In the genomic region with DNA sequence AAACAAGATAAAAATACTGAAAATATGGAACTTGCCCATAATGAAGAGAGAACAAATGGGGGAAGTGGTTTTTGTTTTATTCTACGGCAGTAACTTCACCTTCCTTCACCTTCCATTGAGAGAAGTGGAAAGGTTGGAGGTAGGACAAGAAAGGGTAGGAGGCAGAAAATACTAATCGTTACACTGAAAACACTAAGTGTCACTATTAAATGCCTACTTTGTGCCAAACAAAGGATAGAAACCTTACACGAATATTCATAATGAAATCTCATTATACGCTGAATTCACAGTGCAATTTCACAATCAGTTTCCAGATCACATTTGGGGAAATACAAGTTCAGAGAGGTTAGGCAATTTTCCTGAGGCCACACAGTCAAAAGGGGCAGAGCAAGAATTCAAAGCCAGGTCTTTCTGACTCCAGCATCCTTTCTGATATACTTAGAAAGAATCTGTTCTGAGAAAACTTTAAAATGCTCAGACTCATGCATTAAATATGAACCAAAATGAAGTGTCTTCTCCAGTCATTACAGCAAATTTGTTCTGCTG, we compare ENCODE assay signal across 24 cellular contexts. TPM values are rescaled to one million over a fixed set of nuclear protein-coding genes. Genes with fewer than 3 reads are reported as not detected.
DNase-seq lines count a peak whose midpoint lies in the region; ATAC-seq lines count a peak whose summit lies in the region.
"Had no signal": no experiment of that assay in that cellular context is flagged by ENCODE, and none has a peak within 500 bp of the region (broad histone marks: within the 10 kb centered on the region; RNA-seq: fewer than 3 reads in every experiment).

No MANE protein-coding gene starts in this region.

- peaks cover 69% of the 10 kb centered on the region for H3K4me1 Mint-ChIP-seq in activated naive CD4-positive, alpha-beta T cell treated with anti-CD3 and anti-CD28 coated beads, Interleukin-2, amount 50 U/mL, for 24 hours
- H3K4me1 Mint-ChIP-seq in activated CD8-positive, alpha-beta T cell treated with anti-CD3 and anti-CD28 coated beads, Interleukin-2, amount 10 ng/mL, durations not matched to agents 7 days and 5 days (ENCODE audit: low read depth), result peaks cover 57% of the 10 kb centered on the region
- peaks cover 53 to 60% of the 10 kb centered on the region in 2 donors for H3K4me1 Mint-ChIP-seq in natural killer cell treated with Interleukin-12 subunit alpha and Interleukin-12 subunit beta and Interleukin-15 and Interleukin-18, amount 100 ng/mL, for 72 hours (ENCODE audit: low read depth in 2 of 2)

- CTCF ChIA-PET in activated CD8-positive, alpha-beta T cell treated with anti-CD3 and anti-CD28 coated beads, Interleukin-2, amount 10 ng/mL, durations not matched to agents 7 days and 5 days (lab: Charles Lee), result interaction anchor here (1.0 kb wide), 1 partner anchor 182 kb away, joined by 3 read pairs; no protein-coding TSS in a partner anchor

- no peaks in the 10 kb centered on the region for H3K9me3 Mint-ChIP-seq in activated naive CD4-positive, alpha-beta T cell treated with anti-CD3 and anti-CD28 coated beads, Interleukin-2, amount 50 U/mL, for 24 hours
- no peaks in the 10 kb centered on the region for H3K9me3 Mint-ChIP-seq in activated CD8-positive, alpha-beta T cell treated with anti-CD3 and anti-CD28 coated beads, Interleukin-2, amount 10 ng/mL, durations not matched to agents 7 days and 5 days (ENCODE audit: insufficient read depth)
- H3K9me3 Mint-ChIP-seq in natural killer cell treated with Interleukin-12 subunit alpha and Interleukin-12 subunit beta and Interleukin-15 and Interleukin-18, amount 100 ng/mL, for 72 hours, result no peaks in the 10 kb centered on the region
- H3K9me3 Mint-ChIP-seq: endodermal cell; T-helper 2 cell treated with Interferon-gamma antibody and Interleukin-4, amounts not matched to agents 5 μg/mL and 100 μg/mL, for 36 hours had no signal

- no peak overlapping the region for H3K27ac Mint-ChIP-seq in activated naive CD4-positive, alpha-beta T cell treated with anti-CD3 and anti-CD28 coated beads, Interleukin-2, amount 50 U/mL, for 24 hours
- H3K27ac Mint-ChIP-seq in activated CD8-positive, alpha-beta T cell treated with anti-CD3 and anti-CD28 coated beads, Interleukin-2, amount 10 ng/mL, durations not matched to agents 7 days and 5 days, result no peak overlapping the region
- peak overlapping the region; percentile 90 to 91 for H3K27ac Mint-ChIP-seq in natural killer cell treated with Interleukin-12 subunit alpha and Interleukin-12 subunit beta and Interleukin-15 and Interleukin-18, amount 100 ng/mL, for 72 hours
- H3K27ac Mint-ChIP-seq: endodermal cell; T-helper 2 cell treated with Interferon-gamma antibody and Interleukin-4, amounts not matched to agents 5 μg/mL and 100 μg/mL, for 36 hours had no signal

- peak overlapping the region; percentile 73 for H3K4me3 Mint-ChIP-seq in activated naive CD4-positive, alpha-beta T cell treated with anti-CD3 and anti-CD28 coated beads, Interleukin-2, amount 50 U/mL, for 24 hours
- peak overlapping the region; percentile 9 for H3K4me3 Mint-ChIP-seq in activated CD8-positive, alpha-beta T cell treated with anti-CD3 and anti-CD28 coated beads, Interleukin-2, amount 10 ng/mL, durations not matched to agents 7 days and 5 days
- peak overlapping the region; percentile 90 for H3K4me3 Mint-ChIP-seq in natural killer cell treated with Interleukin-12 subunit alpha and Interleukin-12 subunit beta and Interleukin-15 and Interleukin-18, amount 100 ng/mL, for 72 hours
- H3K4me3 Mint-ChIP-seq: endodermal cell; naive B cell; T-helper 2 cell treated with Interferon-gamma antibody and Interleukin-4, amounts not matched to agents 5 μg/mL and 100 μg/mL, for 36 hours had no signal

- POLR2A ChIA-PET in activated CD8-positive, alpha-beta T cell treated with anti-CD3 and anti-CD28 coated beads, Interleukin-2, amount 10 ng/mL, durations not matched to agents 7 days and 5 days (lab: Charles Lee), result no interaction called here

- peaks cover 15% of the 10 kb centered on the region for H3K36me3 Mint-ChIP-seq in activated naive CD4-positive, alpha-beta T cell treated with anti-CD3 and anti-CD28 coated beads, Interleukin-2, amount 50 U/mL, for 24 hours
- peaks cover 34% of the 10 kb centered on the region for H3K36me3 Mint-ChIP-seq in activated CD8-positive, alpha-beta T cell treated with anti-CD3 and anti-CD28 coated beads, Interleukin-2, amount 10 ng/mL, durations not matched to agents 7 days and 5 days (ENCODE audit: low read depth)
- no peaks in the 10 kb centered on the region for H3K36me3 Mint-ChIP-seq in natural killer cell treated with Interleukin-12 subunit alpha and Interleukin-12 subunit beta and Interleukin-15 and Interleukin-18, amount 100 ng/mL, for 72 hours
- H3K36me3 Mint-ChIP-seq: naive B cell had no signal

- no peak for DNase-seq in activated naive CD4-positive, alpha-beta T cell (lab: John Stamatoyannopoulos, UW)
- peak; percentile 17 for DNase-seq in MV-4-11 (lab: John Stamatoyannopoulos, UW)
- DNase-seq in activated CD8-positive, alpha-beta T cell treated with anti-CD3 and anti-CD28 coated beads, Interleukin-2, amount 10 ng/mL, durations not matched to agents 7 days and 5 days, result no peak
- DNase-seq in natural killer cell treated with Interleukin-12 subunit alpha and Interleukin-12 subunit beta and Interleukin-15 and Interleukin-18, amount 100 ng/mL, for 72 hours (ENCODE audit: low spot score), result no peak
- no peak for DNase-seq in GM19238 (ENCODE audit: insufficient read length, low spot score)
- DNase-seq: C1 segment of cervical spinal cord, caudate nucleus, cortex of kidney, DND-41, endodermal cell, foreskin fibroblast, heart left ventricle, kidney, naive B cell, NCI-H146, NCI-H446, NCI-H82, occipital lobe, psoas muscle had no signal

- no peak for ATAC-seq in activated CD8-positive, alpha-beta T cell treated with anti-CD3 and anti-CD28 coated beads, Interleukin-2, amount 10 ng/mL, durations not matched to agents 7 days and 5 days
- ATAC-seq in natural killer cell treated with Interleukin-12 subunit alpha and Interleukin-12 subunit beta and Interleukin-15 and Interleukin-18, amount 100 ng/mL, for 72 hours, result peak; percentile 63 to 75
- ATAC-seq in GM18907 (IDR thresholded peaks at IDR 0.05; ENCODE audit: unreplicated experiment), result no peak
- ATAC-seq: esophagus mucosa, HCT116, heart left ventricle, psoas muscle had no signal

- H3K27me3 Mint-ChIP-seq in activated naive CD4-positive, alpha-beta T cell treated with anti-CD3 and anti-CD28 coated beads, Interleukin-2, amount 50 U/mL, for 24 hours, result peaks cover 5% of the 10 kb centered on the region
- H3K27me3 Mint-ChIP-seq in activated CD8-positive, alpha-beta T cell treated with anti-CD3 and anti-CD28 coated beads, Interleukin-2, amount 10 ng/mL, durations not matched to agents 7 days and 5 days (ENCODE audit: low read depth), result peaks cover 19% of the 10 kb centered on the region
- peaks cover 4 to 12% of the 10 kb centered on the region in 2 donors for H3K27me3 Mint-ChIP-seq in natural killer cell treated with Interleukin-12 subunit alpha and Interleukin-12 subunit beta and Interleukin-15 and Interleukin-18, amount 100 ng/mL, for 72 hours

RNA-seq across cellular contexts. Expression of a gene that starts 3.0 kb away (rescaled TPM):
- total RNA-seq in activated CD8-positive, alpha-beta T cell treated with anti-CD3 and anti-CD28 coated beads, Interleukin-2, amount 10 ng/mL, durations not matched to agents 7 days and 5 days, result 10 to 100 TPM; 41.5 to 46.9 TPM
- total RNA-seq in natural killer cell treated with Interleukin-12 subunit alpha and Interleukin-12 subunit beta and Interleukin-15 and Interleukin-18, amount 100 ng/mL, for 72 hours, result 100 to 1,000 TPM in 1 of 2 donors, 10 to 100 TPM in 1; 57.4 to 125 TPM

Comparison
In these comparisons a context has a peak if more than half of its experiments do, and no peak if none do; other contexts are left out.
1. H3K27ac Mint-ChIP-seq: peak in natural killer cell treated with Interleukin-12 subunit alpha and Interleukin-12 subunit beta and Interleukin-15 and Interleukin-18, amount 100 ng/mL, for 72 hours (2 of 2); none in activated naive CD4-positive, alpha-beta T cell treated with anti-CD3 and anti-CD28 coated beads, Interleukin-2, amount 50 U/mL, for 24 hours (single experiment) and activated CD8-positive, alpha-beta T cell treated with anti-CD3 and anti-CD28 coated beads, Interleukin-2, amount 10 ng/mL, durations not matched to agents 7 days and 5 days (single experiment).
2. H3K4me3 Mint-ChIP-seq: peak in every context shown above with its lines; median percentile 90 in natural killer cell treated with Interleukin-12 subunit alpha and Interleukin-12 subunit beta and Interleukin-15 and Interleukin-18, amount 100 ng/mL, for 72 hours; 73 in activated naive CD4-positive, alpha-beta T cell treated with anti-CD3 and anti-CD28 coated beads, Interleukin-2, amount 50 U/mL, for 24 hours; 9 in activated CD8-positive, alpha-beta T cell treated with anti-CD3 and anti-CD28 coated beads, Interleukin-2, amount 10 ng/mL, durations not matched to agents 7 days and 5 days.
3. ATAC-seq: peak in natural killer cell treated with Interleukin-12 subunit alpha and Interleukin-12 subunit beta and Interleukin-15 and Interleukin-18, amount 100 ng/mL, for 72 hours (2 of 2); none in activated CD8-positive, alpha-beta T cell treated with anti-CD3 and anti-CD28 coated beads, Interleukin-2, amount 10 ng/mL, durations not matched to agents 7 days and 5 days (single experiment) and GM18907 (single experiment).